ENCODE assay signal across 9 cellular contexts in the genomic region with DNA sequence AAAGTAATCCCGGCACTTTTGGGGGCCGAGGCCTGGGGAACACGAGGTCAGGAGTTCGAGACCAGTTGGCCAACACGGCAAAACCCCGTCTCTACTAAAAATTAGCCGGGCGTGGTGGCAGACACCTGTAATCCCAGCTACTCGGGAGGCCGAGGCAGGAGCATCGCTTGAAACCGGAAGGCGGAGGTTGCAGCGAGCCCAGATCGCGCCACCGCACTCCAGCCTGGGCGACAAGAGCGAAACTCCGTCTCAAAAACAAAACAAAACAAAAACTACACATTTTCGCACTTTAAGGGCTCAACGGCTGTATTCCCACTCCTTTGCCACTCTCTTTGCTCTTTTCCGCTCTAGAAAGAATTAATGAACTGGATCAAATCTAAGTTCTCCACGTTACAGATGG. TPM values are rescaled to one million over a fixed set of nuclear protein-coding genes. Genes with fewer than 3 reads are reported as not detected.
A peak's percentile ranks its signal among the peaks of the same experiment; 100 is the strongest.
DNase-seq lines count a peak whose midpoint lies in the region; ATAC-seq and TF ChIP-seq lines count a peak whose summit lies in the region.
"Had no signal": no experiment of that assay in that cellular context is flagged by ENCODE, and none has a peak within 500 bp of the region (broad histone marks: within the 10 kb centered on the region; RNA-seq: fewer than 3 reads in every experiment).

No MANE protein-coding gene starts in this region.

- no peak overlapping the region for H3K4me2 ChIP-seq in mesendoderm (ENCODE audit: low read length)

- no peak overlapping the region for H2BK120ac ChIP-seq in mesendoderm (ENCODE audit: low read depth, low read length)

- H3K36me3 ChIP-seq in cardiac muscle cell, result peaks cover 15% of the 10 kb centered on the region
- peaks cover 2% of the 10 kb centered on the region for H3K36me3 ChIP-seq in mesendoderm (ENCODE audit: control insufficient read depth, insufficient read depth, low read length)
- peaks cover 20% of the 10 kb centered on the region for H3K36me3 ChIP-seq in upper lobe of right lung

- no peak overlapping the region for H3K23ac ChIP-seq in mesendoderm (ENCODE audit: low read length)

- H4K5ac ChIP-seq in mesendoderm (ENCODE audit: low read length), result no peak overlapping the region

- H3K56ac ChIP-seq in mesendoderm (ENCODE audit: low read length), result peak overlapping the region; percentile 95

- no peak overlapping the region for H4K8ac ChIP-seq in mesendoderm (ENCODE audit: low read depth, low read length)

- ATAC-seq in Right ventricle myocardium inferior, result no peak
- ATAC-seq in upper lobe of right lung, result no peak
- ATAC-seq in HG03045 (IDR thresholded peaks at IDR 0.05; ENCODE audit: unreplicated experiment), result no peak
- no peak for ATAC-seq in HG03025 (IDR thresholded peaks at IDR 0.05; ENCODE audit: low FRiP score, unreplicated experiment)

- H3K27ac ChIP-seq in cardiac muscle cell (peak overlapping the region; percentile 84), mesendoderm (ENCODE audit: low read depth, low read length) (no peak overlapping the region), upper lobe of right lung (peak overlapping the region; percentile 95)

- peak overlapping the region; percentile 93 to 99 (median 96) for H3K27ac Mint-ChIP-seq in brain

- peak overlapping the region; percentile 13 for H3K18ac ChIP-seq in mesendoderm (ENCODE audit: low read length)

- no peaks in the 10 kb centered on the region for H3K9me3 ChIP-seq in cardiac muscle cell (ENCODE audit: low read depth)
- H3K9me3 ChIP-seq in upper lobe of right lung, result no peaks in the 10 kb centered on the region

- H3K9ac ChIP-seq in mesendoderm (ENCODE audit: low read length), result peak overlapping the region; percentile 92

- DNase-seq in cardiac muscle cell (ENCODE audit: low read depth in 1 of 2, low spot score in 1 of 2), result no peak
- DNase-seq in Right ventricle myocardium inferior (ENCODE audit: missing footprints), result no peak
- no peak for DNase-seq in mesendoderm
- no peak for DNase-seq in upper lobe of right lung
- no peak for DNase-seq in GM20000 (ENCODE audit: low spot score)

- no CpG with 5 or more reads among the region's 24 CpGs for WGBS in mesendoderm (ENCODE audit: extremely low coverage, insufficient coverage, low lambda C conversion rate)

- no peak overlapping the region for H2BK15ac ChIP-seq in mesendoderm (replicated peaks; ENCODE audit: low read depth)

- no peak overlapping the region for H2BK5ac ChIP-seq in mesendoderm (ENCODE audit: low read length)

- H2AK5ac ChIP-seq in mesendoderm (ENCODE audit: low read length), result no peak overlapping the region

- H3K4me3 ChIP-seq in cardiac muscle cell (peak overlapping the region; percentile 88), mesendoderm (ENCODE audit: low read length) (no peak overlapping the region), upper lobe of right lung (peak overlapping the region; percentile 72)

- H3K4ac ChIP-seq in mesendoderm (ENCODE audit: low read depth, low read length), result peak overlapping the region; percentile 75

- TF ChIP-seq CTCF in cardiac muscle cell (IDR thresholded peaks at IDR 0.05; ENCODE audit: low read depth, low read length) (no peak), brain (conservative IDR thresholded peaks at IDR 0.05) (no peak), upper lobe of right lung (IDR thresholded peaks at IDR 0.05) (no peak), GM20000 (IDR thresholded peaks at IDR 0.05; ENCODE audit: extremely low read depth, missing control alignments) (no peak)

- H3K79me2 ChIP-seq in mesendoderm (ENCODE audit: control insufficient read depth, insufficient read depth, low read length), result peaks cover 18% of the 10 kb centered on the region

- H3K9me3 Mint-ChIP-seq in brain, result no peaks in the 10 kb centered on the region

- H3K36me3 Mint-ChIP-seq in brain, result peaks cover 21% of the 10 kb centered on the region

- intact Hi-C loops in Right ventricle myocardium inferior (cut with DNase I) (loop anchor here (10.0 kb wide), 1 partner anchor 49 kb away; a partner anchor contains a TSS), upper lobe of right lung (cut with DNase I) (no loop called here)

- H3K4me1 ChIP-seq in cardiac muscle cell (ENCODE audit: low read depth) (peaks cover 4% of the 10 kb centered on the region), mesendoderm (ENCODE audit: control insufficient read depth, low read depth, low read length) (peaks cover 4% of the 10 kb centered on the region), upper lobe of right lung (peaks cover 6% of the 10 kb centered on the region)

- peaks cover 13% of the 10 kb centered on the region for H3K27me3 Mint-ChIP-seq in brain

- H3K4me1 Mint-ChIP-seq in brain, result peaks cover 33% of the 10 kb centered on the region

- peak overlapping the region; percentile 93 to 99 (median 98) for H3K4me3 Mint-ChIP-seq in brain

- H3K27me3 ChIP-seq in cardiac muscle cell (no peaks in the 10 kb centered on the region), mesendoderm (ENCODE audit: insufficient read depth, low read length, poor library complexity) (no peaks in the 10 kb centered on the region), upper lobe of right lung (no peaks in the 10 kb centered on the region)

- H3K79me1 ChIP-seq in mesendoderm (ENCODE audit: low read length), result peaks cover 10% of the 10 kb centered on the region

RNA-seq across cellular contexts. Expression of a gene that starts 0.8 kb away (rescaled TPM):
- total RNA-seq in cardiac muscle cell, result 9.8 and 12.2 TPM in 2 replicates
- 25.1 and 25.6 TPM in 2 replicates for polyA plus RNA-seq in cardiac muscle cell
- total RNA-seq in Right ventricle myocardium inferior, result 11.2 TPM
- 6.3 TPM for polyA plus RNA-seq in brain (ENCODE audit: insufficient read depth, low read depth, low replicate concordance)
- 25.3 TPM for polyA plus RNA-seq in mesendoderm (2013, experiment 1 of 2)
- polyA plus RNA-seq in mesendoderm (2013, experiment 2 of 2), result 22.9 TPM
- total RNA-seq in upper lobe of right lung, result 27.3 TPM

RNA-seq across cellular contexts. Expression of a gene that starts 15.8 kb away (rescaled TPM):
- total RNA-seq in cardiac muscle cell (0.07 TPM in 1 of 2 replicates, not detected in the other), Right ventricle myocardium inferior (0.65 TPM), upper lobe of right lung (0.69 TPM)
- polyA plus RNA-seq in cardiac muscle cell (not detected in 2 replicates), brain (ENCODE audit: insufficient read depth, low read depth, low replicate concordance) (8.1 TPM)
- polyA plus RNA-seq in mesendoderm (2013, experiment 1 of 2), result 0.03 TPM
- not detected for polyA plus RNA-seq in mesendoderm (2013, experiment 2 of 2)
- total RNA-seq: G401 had no signal

RNA-seq across cellular contexts. Expression of a gene that starts 53.5 kb away (rescaled TPM):
- 47.3 and 63.0 TPM in 2 replicates for total RNA-seq in cardiac muscle cell
- polyA plus RNA-seq in cardiac muscle cell, result 44.5 and 47.2 TPM in 2 replicates
- total RNA-seq in Right ventricle myocardium inferior, result 46.6 TPM
- 13.6 TPM for polyA plus RNA-seq in brain (ENCODE audit: insufficient read depth, low read depth, low replicate concordance)
- 21.0 TPM for polyA plus RNA-seq in mesendoderm (2013, experiment 1 of 2)
- 22.0 TPM for polyA plus RNA-seq in mesendoderm (2013, experiment 2 of 2)
- total RNA-seq in upper lobe of right lung, result 56.0 TPM
